ENCODE assay signal across 21 cellular contexts in the genomic region with DNA sequence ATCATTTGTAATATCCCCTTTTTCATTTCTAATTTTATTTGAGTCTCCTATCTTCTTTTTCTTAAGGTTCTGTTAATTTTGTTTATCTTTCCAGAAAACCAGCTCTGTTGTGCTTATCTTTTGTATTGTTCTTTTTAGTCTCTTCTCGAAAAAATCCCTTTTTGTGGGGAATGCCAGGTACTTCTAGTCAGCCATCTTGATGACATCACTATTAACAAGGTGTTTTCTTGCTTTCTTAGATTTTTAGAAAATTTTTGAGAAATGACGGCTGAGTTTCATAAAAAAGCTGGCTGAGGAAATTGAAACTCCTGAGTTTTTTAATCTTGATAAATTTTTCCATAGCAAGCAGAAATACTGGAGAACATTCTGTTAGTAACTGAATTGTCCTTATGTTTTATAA. TPM values are rescaled to one million over a fixed set of nuclear protein-coding genes. Genes with fewer than 3 reads are reported as not detected.
"Had no signal": no experiment of that assay in that cellular context is flagged by ENCODE, and none has a peak within 500 bp of the region (broad histone marks: within the 10 kb centered on the region; RNA-seq: fewer than 3 reads in every experiment).

No MANE protein-coding gene starts in this region.

- ATAC-seq: foreskin keratinocyte, gastroesophageal sphincter, heart left ventricle, left cardiac atrium, left lung, left ventricle myocardium superior, lower lobe of right lung, mucosa of descending colon had no signal

- H3K4me1 ChIP-seq: left lung, lower lobe of right lung had no signal

- H2AFZ ChIP-seq: hepatocyte had no signal

- H3K36me3 ChIP-seq: esophagus muscularis mucosa, gastroesophageal sphincter, heart left ventricle, left lung, lower lobe of right lung had no signal

- H3K27me3 ChIP-seq: dorsolateral prefrontal cortex, esophagus muscularis mucosa, foreskin keratinocyte, gastroesophageal sphincter, heart left ventricle, hepatocyte, left lung had no signal

- H3K9me3 ChIP-seq: esophagus muscularis mucosa, lower lobe of right lung had no signal

- H3K4me3 ChIP-seq: coronary artery, dorsolateral prefrontal cortex, esophagus muscularis mucosa, gastroesophageal sphincter, heart left ventricle, hepatocyte, left lung, lower lobe of right lung, mucosa of descending colon had no signal

- FAIRE-seq: endothelial cell of umbilical vein, frontal cortex, keratinocyte had no signal

- H3K27ac ChIP-seq: dorsolateral prefrontal cortex, esophagus muscularis mucosa, foreskin keratinocyte, gastroesophageal sphincter, heart left ventricle, hepatocyte, left lung, lower lobe of right lung had no signal

- H3K79me2 ChIP-seq: hepatocyte had no signal

- DNase-seq: dermis blood vessel endothelial cell; dorsolateral prefrontal cortex; effector CD4-positive, alpha-beta T cell; effector memory CD4-positive, alpha-beta T cell; foreskin keratinocyte; heart left ventricle; hypothalamus; immature natural killer cell; left cardiac atrium; left lung; left ventricle myocardium superior; lower lobe of right lung; mesenchymal stem cell; mucosa of descending colon had no signal

- H3K4me2 ChIP-seq: hepatocyte had no signal

RNA-seq across cellular contexts. Expression of a gene that starts 10.7 kb away (rescaled TPM):
- polyA plus RNA-seq: immature natural killer cell had no signal
